ENCODE assay signal across 24 cellular contexts in the genomic region with DNA sequence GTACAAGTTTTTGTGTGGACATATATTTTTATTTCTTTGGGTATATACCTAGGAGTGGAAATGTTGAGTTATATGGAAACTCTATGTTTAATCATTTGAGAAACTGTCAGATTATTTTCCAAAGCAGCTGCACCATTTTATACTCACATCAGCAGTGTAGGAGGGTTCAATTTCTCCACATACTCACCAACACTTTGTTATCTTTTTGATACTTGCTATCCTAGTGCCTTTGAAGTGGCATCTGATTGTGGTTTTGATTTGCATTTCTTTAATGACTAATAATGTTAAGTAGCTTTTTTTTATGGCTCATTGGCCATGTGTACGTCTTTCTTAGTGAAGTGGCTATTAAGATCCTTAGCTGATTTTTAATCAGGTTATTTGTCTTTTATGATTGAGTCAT.
"Had no signal": no experiment of that assay in that cellular context is flagged by ENCODE, and none has a peak within 500 bp of the region (broad histone marks: within the 10 kb centered on the region; RNA-seq: fewer than 3 reads in every experiment).

No MANE protein-coding gene starts in this region.

- H3K4me1 Mint-ChIP-seq: activated CD4-positive, alpha-beta memory T cell treated with anti-CD3 and anti-CD28 coated beads, Interleukin-2, amount 10 ng/mL, durations not matched to agents 7 days and 5 days; activated CD4-positive, alpha-beta T cell treated with anti-CD3 and anti-CD28 coated beads, Interleukin-2, amount 10 ng/mL, durations not matched to agents 24 days and 14 days; activated T-helper 17 cell treated with anti-CD3 and anti-CD28 coated beads, Interleukin-2, amount 50 U/mL, for 72 hours; brain; nephron progenitor cell had no signal

- H3K36me3 ChIP-seq: heart left ventricle, lower lobe of right lung, pancreas, stomach, suprapubic skin, tibial nerve had no signal

- H3K27ac Mint-ChIP-seq: activated CD4-positive, alpha-beta memory T cell treated with anti-CD3 and anti-CD28 coated beads, Interleukin-2, amount 10 ng/mL, durations not matched to agents 7 days and 5 days; activated CD4-positive, alpha-beta T cell treated with anti-CD3 and anti-CD28 coated beads, Interleukin-2, amount 10 ng/mL, durations not matched to agents 24 days and 14 days; activated naive CD8-positive, alpha-beta T cell; activated T-helper 17 cell treated with anti-CD3 and anti-CD28 coated beads, Interleukin-2, amount 50 U/mL, for 72 hours; brain; nephron progenitor cell; T-helper 1 cell treated with Interleukin-12 subunit alpha and Interleukin-12 subunit beta and Interleukin-4 antibody, amounts not matched to agents 30 μg/mL and 1 μg/mL, for 36 hours; WTC11 had no signal

- DNase-seq: activated CD4-positive, alpha-beta memory T cell treated with anti-CD3 and anti-CD28 coated beads, Interleukin-2, amount 10 ng/mL, durations not matched to agents 7 days and 5 days; activated CD4-positive, alpha-beta T cell treated with anti-CD3 and anti-CD28 coated beads, Interleukin-2, amount 10 ng/mL, durations not matched to agents 24 days and 14 days; amniotic stem cell; heart left ventricle; islet precursor cell; lower lobe of right lung; mesendoderm; mucosa of descending colon; nephron progenitor cell; pancreas; psoas muscle; right cardiac atrium; stimulated activated CD4-positive, alpha-beta T cell treated with anti-CD3 and anti-CD28 coated beads, Interleukin-12 subunit alpha, Interleukin-12 subunit beta, amount 100 ng/mL, for 4 hours; stimulated activated CD4-positive, alpha-beta T cell treated with anti-CD3 and anti-CD28 coated beads, Interleukin-4, amount 100 ng/mL, for 4 hours; stomach; T1000 had no signal

- H3K4me3 ChIP-seq: heart left ventricle, lower lobe of right lung, mucosa of descending colon, pancreas, psoas muscle, stomach, suprapubic skin, tibial nerve had no signal

- ATAC-seq: activated T-helper 17 cell treated with anti-CD3 and anti-CD28 coated beads, Interleukin-2, amount 50 U/mL, for 72 hours; heart left ventricle; lower lobe of right lung; mucosa of descending colon; pancreas; psoas muscle; right cardiac atrium; WTC11 had no signal

- H3K9me3 Mint-ChIP-seq: activated CD4-positive, alpha-beta memory T cell treated with anti-CD3 and anti-CD28 coated beads, Interleukin-2, amount 10 ng/mL, durations not matched to agents 7 days and 5 days; activated CD4-positive, alpha-beta T cell treated with anti-CD3 and anti-CD28 coated beads, Interleukin-2, amount 10 ng/mL, durations not matched to agents 24 days and 14 days; activated T-helper 17 cell treated with anti-CD3 and anti-CD28 coated beads, Interleukin-2, amount 50 U/mL, for 72 hours; nephron progenitor cell; T-helper 1 cell treated with Interleukin-12 subunit alpha and Interleukin-12 subunit beta and Interleukin-4 antibody, amounts not matched to agents 30 μg/mL and 1 μg/mL, for 36 hours; WTC11 had no signal

- H3K4me1 ChIP-seq: lower lobe of right lung, pancreas had no signal

- H3K27me3 ChIP-seq: heart left ventricle, pancreas, stomach, suprapubic skin, tibial nerve had no signal

- H3K27ac ChIP-seq: epithelial cell of prostate, lower lobe of right lung, pancreas, psoas muscle, stomach, suprapubic skin, tibial nerve had no signal

- H3K36me3 Mint-ChIP-seq: activated naive CD8-positive, alpha-beta T cell; brain; WTC11 had no signal

- H3K9me3 ChIP-seq: lower lobe of right lung, mucosa of descending colon, pancreas, psoas muscle, stomach, suprapubic skin, tibial nerve had no signal

- H3K27me3 Mint-ChIP-seq: activated CD4-positive, alpha-beta memory T cell treated with anti-CD3 and anti-CD28 coated beads, Interleukin-2, amount 10 ng/mL, durations not matched to agents 7 days and 5 days; activated CD4-positive, alpha-beta T cell treated with anti-CD3 and anti-CD28 coated beads, Interleukin-2, amount 10 ng/mL, durations not matched to agents 24 days and 14 days; activated naive CD8-positive, alpha-beta T cell; activated T-helper 17 cell treated with anti-CD3 and anti-CD28 coated beads, Interleukin-2, amount 50 U/mL, for 72 hours; brain had no signal

- H3K4me3 Mint-ChIP-seq: activated CD4-positive, alpha-beta memory T cell treated with anti-CD3 and anti-CD28 coated beads, Interleukin-2, amount 10 ng/mL, durations not matched to agents 7 days and 5 days; activated CD4-positive, alpha-beta T cell treated with anti-CD3 and anti-CD28 coated beads, Interleukin-2, amount 10 ng/mL, durations not matched to agents 24 days and 14 days; activated naive CD8-positive, alpha-beta T cell; activated T-helper 17 cell treated with anti-CD3 and anti-CD28 coated beads, Interleukin-2, amount 50 U/mL, for 72 hours; brain; nephron progenitor cell; T-helper 1 cell treated with Interleukin-12 subunit alpha and Interleukin-12 subunit beta and Interleukin-4 antibody, amounts not matched to agents 30 μg/mL and 1 μg/mL, for 36 hours; WTC11 had no signal
